In genomic region chr5:67813879-67814539, GRCh38 we compare ENCODE assay signal across 1 cellular context.
TF ChIP-seq lines count a peak whose summit lies in the region.

No MANE protein-coding gene starts in this region.

TF ChIP-seq in K562, 482 proteins besides CTCF, POLR2A, EP300 and RAD21 (continued from another document and continues in another):
- TF ChIP-seq ARID4B (CRISPR knock-in tag; IDR thresholded peaks at IDR 0.05): no peak
- no peak for TF ChIP-seq ELF2 (CRISPR knock-in tag; IDR thresholded peaks at IDR 0.05)
- TF ChIP-seq RBM39 (optimal IDR thresholded peaks at IDR 0.05; ENCODE audit: low read depth, low read length): no peak
- no peak for TF ChIP-seq HLTF (IDR thresholded peaks at IDR 0.05)
- TF ChIP-seq SMARCB1 (IDR thresholded peaks at IDR 0.05; ENCODE audit: insufficient read length, low read depth): no peak
- TF ChIP-seq E2F4 (CRISPR knock-in tag; IDR thresholded peaks at IDR 0.05; ENCODE audit: low read depth): no peak
- TF ChIP-seq NCOR1 (IDR thresholded peaks at IDR 0.05): peak; percentile 53; the same call in 1 of the 2 replicates
- TF ChIP-seq MAFG (tag; conservative IDR thresholded peaks at IDR 0.05): no peak
- no peak for TF ChIP-seq LEF1 (IDR thresholded peaks at IDR 0.05)
- TF ChIP-seq ZNF280B (CRISPR knock-in tag; IDR thresholded peaks at IDR 0.05): no peak
- TF ChIP-seq TSHZ1 (CRISPR knock-in tag; IDR thresholded peaks at IDR 0.05): no peak
- no peak for TF ChIP-seq DEAF1 (CRISPR knock-in tag; IDR thresholded peaks at IDR 0.05)
- no peak for TF ChIP-seq USF1 (CRISPR knock-in tag; IDR thresholded peaks at IDR 0.05)
- TF ChIP-seq SMC3 (conservative IDR thresholded peaks at IDR 0.05; ENCODE audit: insufficient read depth, low read depth, low read length): no peak
- no peak for TF ChIP-seq VEZF1 (CRISPR knock-in tag; IDR thresholded peaks at IDR 0.05)
- TF ChIP-seq POLR2AphosphoS2 (IDR thresholded peaks at IDR 0.05; ENCODE audit: low read length): no peak
- no peak for TF ChIP-seq KDM2B (CRISPR knock-in tag; IDR thresholded peaks at IDR 0.05)
- TF ChIP-seq HOMEZ (CRISPR knock-in tag; IDR thresholded peaks at IDR 0.05): no peak
- TF ChIP-seq E4F1 (CRISPR knock-in tag; IDR thresholded peaks at IDR 0.05; ENCODE audit: borderline replicate concordance): no peak
- no peak for TF ChIP-seq MAX (CRISPR knock-in tag; IDR thresholded peaks at IDR 0.05)
- no peak for TF ChIP-seq ATF7 (IDR thresholded peaks at IDR 0.05)
- TF ChIP-seq KDM4B (IDR thresholded peaks at IDR 0.05; ENCODE audit: borderline replicate concordance in 2 of 2, low read depth in 1 of 2): no peak
- TF ChIP-seq HMG20B (CRISPR knock-in tag; IDR thresholded peaks at IDR 0.05): no peak
- TF ChIP-seq MCM5 (IDR thresholded peaks at IDR 0.05; ENCODE audit: low read depth): no peak
- no peak for TF ChIP-seq ZNF445 (CRISPR knock-in tag; IDR thresholded peaks at IDR 0.05; ENCODE audit: low read depth)
- no peak for TF ChIP-seq CREB1 (IDR thresholded peaks at IDR 0.05)
- TF ChIP-seq CREB1 (CRISPR knock-in tag; IDR thresholded peaks at IDR 0.05): no peak
- TF ChIP-seq HBP1 (CRISPR knock-in tag; IDR thresholded peaks at IDR 0.05): no peak
- no peak for TF ChIP-seq SP1 (CRISPR knock-in tag; IDR thresholded peaks at IDR 0.05)
- TF ChIP-seq MYNN (IDR thresholded peaks at IDR 0.05): no peak
- no peak for TF ChIP-seq MYNN (CRISPR knock-in tag; IDR thresholded peaks at IDR 0.05)
- TF ChIP-seq FOXJ3 (CRISPR knock-in tag; IDR thresholded peaks at IDR 0.05): no peak
- peak; percentile 77 for TF ChIP-seq TEAD4 (IDR thresholded peaks at IDR 0.05; ENCODE audit: low read length)
- no peak for TF ChIP-seq TEAD4 (CRISPR knock-in tag; IDR thresholded peaks at IDR 0.05; ENCODE audit: borderline replicate concordance)
- TF ChIP-seq FOXK2 (conservative IDR thresholded peaks at IDR 0.05 in 1 of 2, IDR thresholded peaks at IDR 0.05 in 1 of 2; ENCODE audit: low read depth in 2 of 2): no peak
- TF ChIP-seq RBBP5 (IDR thresholded peaks at IDR 0.05; ENCODE audit: borderline replicate concordance, insufficient read depth, low read length, poor library complexity, severe bottlenecking): no peak
- TF ChIP-seq GABPB1 (CRISPR knock-in tag; IDR thresholded peaks at IDR 0.05): no peak
